Comparison of ENCODE assay signal across 8 cellular contexts in genomic region chr3:54122046-54122801, GRCh38. TPM values are rescaled to one million over a fixed set of nuclear protein-coding genes. Genes with fewer than 3 reads are reported as not detected.
DNase-seq lines count a peak whose midpoint lies in the region; TF ChIP-seq lines count a peak whose summit lies in the region.

TSS of gene CACNA2D3 (plus strand) at chr3:54122552.

- H3K27me3 ChIP-seq in ectodermal cell (ENCODE audit: control insufficient read depth, insufficient read depth, low read length, poor library complexity, severe bottlenecking): peaks cover 89% of the 10 kb centered on the region

- H3K27ac ChIP-seq in ectodermal cell (ENCODE audit: insufficient read depth, low read depth, low read length, poor library complexity, severe bottlenecking): no peak within 1 kb of the TSS

- no peak for TF ChIP-seq CTCF in GM13976 (IDR thresholded peaks at IDR 0.05; ENCODE audit: borderline replicate concordance, control extremely low read depth, extremely low read depth, insufficient read depth, missing control alignments)
- TF ChIP-seq CTCF in mesothelial cell of epicardium (IDR thresholded peaks at IDR 0.05; ENCODE audit: unreplicated experiment): no peak

- H3K27ac Mint-ChIP-seq in mesothelial cell of epicardium: no peak within 1 kb of the TSS

- in situ Hi-C loops in GM13976 (cut with MboI; ENCODE audit: low sequenced_read_pairs, unreplicated experiment): no loop called here

- H3K36me3 Mint-ChIP-seq in mesothelial cell of epicardium: no peaks in the 10 kb centered on the region

- H3K4me1 ChIP-seq in ectodermal cell (ENCODE audit: control insufficient read depth, insufficient read depth, low read length): peaks cover 15% of the 10 kb centered on the region

- 0% methylated on average over 101 to 104 of the region's 109 CpGs for WGBS in ectodermal cell, 2 experiments

- DNase-seq in GM13976 (ENCODE audit: low spot score) (peak; percentile 56), NCI-H2171 (lab: John Stamatoyannopoulos, UW) (peak; percentile 37), mesothelial cell of epicardium (ENCODE audit: low spot score in 2 of 2, unreplicated experiment in 2 of 2) (peak in 1 of 2 experiments; percentile 42), dermis blood vessel endothelial cell (no peak), NOMO-1 treated with dmso at 0.1 percent for 144 hours (lab: John Stamatoyannopoulos, UW; ENCODE audit: unreplicated experiment) (no peak), HCEC 1CT (no peak)
- DNase-seq in stimulated activated CD4-positive, alpha-beta T cell treated with anti-CD3 and anti-CD28 coated beads, Interleukin-4, amount 100 ng/mL, for 1 hour: no peak

- peaks cover 87% of the 10 kb centered on the region for H3K27me3 Mint-ChIP-seq in mesothelial cell of epicardium (ENCODE audit: low read depth)

- peaks cover 15% of the 10 kb centered on the region for H3K4me1 Mint-ChIP-seq in mesothelial cell of epicardium

- H3K4me3 Mint-ChIP-seq in mesothelial cell of epicardium: peak within 1 kb of the TSS; percentile 63

- no peaks in the 10 kb centered on the region for H3K36me3 ChIP-seq in ectodermal cell (ENCODE audit: control insufficient read depth, insufficient read depth, low read length)

- H3K4me3 ChIP-seq in ectodermal cell (ENCODE audit: insufficient read depth, low read depth, low read length): peak within 1 kb of the TSS; percentile 50

- H3K9me3 Mint-ChIP-seq in mesothelial cell of epicardium: no peaks in the 10 kb centered on the region

- no peaks in the 10 kb centered on the region for H3K9me3 ChIP-seq in ectodermal cell (ENCODE audit: control insufficient read depth, low read length)

RNA-seq across cellular contexts. Expression of gene CACNA2D3, which starts in this region (rescaled TPM):
- polyA plus RNA-seq in ectodermal cell (2013, experiment 1 of 4): 1.5 TPM
- polyA plus RNA-seq in ectodermal cell (2013, experiment 2 of 4): 1.3 TPM
- 1.7 TPM for polyA plus RNA-seq in ectodermal cell (2013, experiment 3 of 4)
- polyA plus RNA-seq in ectodermal cell (2013, experiment 4 of 4): 0.85 TPM
- 1.7 to 2.8 TPM (median 2.3 TPM) in 3 replicates for total RNA-seq in mesothelial cell of epicardium
- under 0.01 TPM in 1 of 2 replicates, not detected in the other for total RNA-seq in dermis blood vessel endothelial cell

Comparison
In these comparisons a context has a peak if more than half of its experiments do, and no peak if none do; other contexts are left out.
1. DNase-seq: peak in GM13976 (single experiment) and NCI-H2171 (single experiment); none in dermis blood vessel endothelial cell (single experiment), NOMO-1 treated with dmso at 0.1 percent for 144 hours (single experiment), stimulated activated CD4-positive, alpha-beta T cell treated with anti-CD3 and anti-CD28 coated beads, Interleukin-4, amount 100 ng/mL, for 1 hour (single experiment) and HCEC 1CT (single experiment).